In genomic region chr7:136807598-136807997, GRCh38 we compare ENCODE assay signal across 25 cellular contexts.
A peak's percentile ranks its signal among the peaks of the same experiment; 100 is the strongest.
DNase-seq lines count a peak whose midpoint lies in the region; ATAC-seq and TF ChIP-seq lines count a peak whose summit lies in the region.
"Had no signal": no experiment of that assay in that cellular context is flagged by ENCODE, and none has a peak within 500 bp of the region (broad histone marks: within the 10 kb centered on the region; RNA-seq: fewer than 3 reads in every experiment).

No MANE protein-coding gene starts in this region.

- H3K4me3 ChIP-seq in OCI-LY7 (ENCODE audit: low read depth, low read length, poor library complexity, severe bottlenecking) (no peak overlapping the region), neural progenitor cell (no peak overlapping the region), esophagus squamous epithelium (no peak overlapping the region), HAP-1 (no peak overlapping the region)
- H3K4me3 ChIP-seq: cardiac muscle cell, suprapubic skin had no signal

- CTCF ChIA-PET in OCI-LY7 (lab: Charles Lee; ENCODE audit: unreplicated experiment): no interaction called here

- ATAC-seq in stimulated activated naive CD8-positive, alpha-beta T cell treated with anti-CD3 and anti-CD28 coated beads, Interleukin-15, Interleukin-2, amounts not matched to agents 100 U/mL and 50 U/mL, for 24 hours: no peak
- ATAC-seq: foreskin keratinocyte; stimulated activated effector memory CD8-positive, alpha-beta T cell treated with anti-CD3 and anti-CD28 coated beads, Interleukin-12 subunit alpha, Interleukin-12 subunit beta, amount 100 ng/mL, for 72 hours had no signal

- H3K27me3 ChIP-seq in neural progenitor cell: no peaks in the 10 kb centered on the region
- H3K27me3 ChIP-seq in esophagus squamous epithelium: no peaks in the 10 kb centered on the region
- no peaks in the 10 kb centered on the region for H3K27me3 ChIP-seq in HAP-1 (ENCODE audit: low read depth)
- H3K27me3 ChIP-seq: cardiac muscle cell, foreskin keratinocyte, neutrophil, suprapubic skin had no signal

- H3K9me2 ChIP-seq in OCI-LY7 (ENCODE audit: insufficient read depth, low read length): no peaks in the 10 kb centered on the region

- no peaks in the 10 kb centered on the region for H3K9me3 ChIP-seq in OCI-LY7 (ENCODE audit: low read length)
- no peaks in the 10 kb centered on the region for H3K9me3 ChIP-seq in neural progenitor cell (ENCODE audit: low read depth)
- H3K9me3 ChIP-seq in esophagus squamous epithelium: no peaks in the 10 kb centered on the region
- H3K9me3 ChIP-seq in HAP-1: no peaks in the 10 kb centered on the region
- H3K9me3 ChIP-seq: neutrophil had no signal

- H3K36me3 Mint-ChIP-seq in chondrocyte (ENCODE audit: low read depth) (no peaks in the 10 kb centered on the region), neural progenitor cell (no peaks in the 10 kb centered on the region)
- H3K36me3 Mint-ChIP-seq in activated T-helper 1 cell treated with anti-CD3 and anti-CD28 coated beads, Interleukin-12 subunit alpha, Interleukin-12 subunit beta, Interleukin-2, Interleukin-4 antibody, amounts not matched to agents 30 ng/mL and 10 ng/mL and 1 ng/mL, durations not matched to agents 14 hours and 24 hours and 36 hours (ENCODE audit: low read depth): no peaks in the 10 kb centered on the region
- H3K36me3 Mint-ChIP-seq: stimulated activated effector memory CD8-positive, alpha-beta T cell treated with anti-CD3 and anti-CD28 coated beads, Interleukin-12 subunit alpha, Interleukin-12 subunit beta, amount 100 ng/mL, for 72 hours had no signal

- H3K4me3 Mint-ChIP-seq in chondrocyte (ENCODE audit: unreplicated experiment) (no peak overlapping the region), neural progenitor cell (no peak overlapping the region)
- no peak overlapping the region for H3K4me3 Mint-ChIP-seq in activated T-helper 1 cell treated with anti-CD3 and anti-CD28 coated beads, Interleukin-12 subunit alpha, Interleukin-12 subunit beta, Interleukin-2, Interleukin-4 antibody, amounts not matched to agents 30 ng/mL and 10 ng/mL and 1 ng/mL, durations not matched to agents 14 hours and 24 hours and 36 hours
- H3K4me3 Mint-ChIP-seq: activated T-cell treated with anti-CD3 and anti-CD28 coated beads, Interleukin-2, amount 50 U/mL, for 24 hours; CD4-positive, alpha-beta T cell; stimulated activated effector memory CD8-positive, alpha-beta T cell treated with anti-CD3 and anti-CD28 coated beads, Interleukin-12 subunit alpha, Interleukin-12 subunit beta, amount 100 ng/mL, for 72 hours had no signal

- in situ Hi-C loops in HAP-1 (cut with MboI; ENCODE audit: low sequenced_read_pairs): no loop called here

- intact Hi-C loops in OCI-LY7 (cut with micrococcal nuclease; ENCODE audit: unreplicated experiment) (no loop called here), esophagus squamous epithelium (cut with DNase I) (no loop called here)
- intact Hi-C loops in activated T-helper 1 cell treated with anti-CD3 and anti-CD28 coated beads, Interleukin-12 subunit alpha, Interleukin-12 subunit beta, Interleukin-2, Interleukin-4 antibody, amounts not matched to agents 30 ng/mL and 10 ng/mL and 1 ng/mL, durations not matched to agents 14 hours and 24 hours and 36 hours (cut with micrococcal nuclease): no loop called here

- no TSS peak for BruUV-seq in OCI-LY7 (replicated peaks; lab: Mats Ljungman, UMichigan)

- H3K36me3 ChIP-seq in OCI-LY7 (ENCODE audit: insufficient read depth, low read length): no peaks in the 10 kb centered on the region
- H3K36me3 ChIP-seq in neural progenitor cell: no peaks in the 10 kb centered on the region
- H3K36me3 ChIP-seq in esophagus squamous epithelium: no peaks in the 10 kb centered on the region
- no peaks in the 10 kb centered on the region for H3K36me3 ChIP-seq in HAP-1 (replicated peaks)
- H3K36me3 ChIP-seq: cardiac muscle cell, neutrophil, suprapubic skin had no signal

- no peak overlapping the region for H2AFZ ChIP-seq in OCI-LY7 (ENCODE audit: low read length)
- no peak overlapping the region for H2AFZ ChIP-seq in neural progenitor cell (replicated peaks)

- POLR2A ChIA-PET in OCI-LY7 (lab: Charles Lee): no interaction called here

- peaks cover 14% of the 10 kb centered on the region for H3K9me3 Mint-ChIP-seq in chondrocyte (ENCODE audit: low read depth)
- peaks cover 6% of the 10 kb centered on the region for H3K9me3 Mint-ChIP-seq in neural progenitor cell
- peaks cover 22% of the 10 kb centered on the region for H3K9me3 Mint-ChIP-seq in activated T-helper 1 cell treated with anti-CD3 and anti-CD28 coated beads, Interleukin-12 subunit alpha, Interleukin-12 subunit beta, Interleukin-2, Interleukin-4 antibody, amounts not matched to agents 30 ng/mL and 10 ng/mL and 1 ng/mL, durations not matched to agents 14 hours and 24 hours and 36 hours

- H4K20me1 ChIP-seq in OCI-LY7 (ENCODE audit: insufficient read depth, low read length): no peaks in the 10 kb centered on the region
- no peaks in the 10 kb centered on the region for H4K20me1 ChIP-seq in neural progenitor cell (ENCODE audit: low read depth)

- TF ChIP-seq CTCF in OCI-LY7 (conservative IDR thresholded peaks at IDR 0.05; ENCODE audit: low read length) (peak; percentile 54), chondrocyte (IDR thresholded peaks at IDR 0.05) (peak; percentile 27), neural progenitor cell (IDR thresholded peaks at IDR 0.05) (peak; percentile 50), esophagus squamous epithelium (IDR thresholded peaks at IDR 0.05) (no peak)

- H3K27me3 Mint-ChIP-seq in chondrocyte (ENCODE audit: low read depth) (peaks cover 2% of the 10 kb centered on the region), neural progenitor cell (ENCODE audit: insufficient read depth, low read depth) (no peaks in the 10 kb centered on the region)
- H3K27me3 Mint-ChIP-seq in activated T-helper 1 cell treated with anti-CD3 and anti-CD28 coated beads, Interleukin-12 subunit alpha, Interleukin-12 subunit beta, Interleukin-2, Interleukin-4 antibody, amounts not matched to agents 30 ng/mL and 10 ng/mL and 1 ng/mL, durations not matched to agents 14 hours and 24 hours and 36 hours (ENCODE audit: insufficient read depth): no peaks in the 10 kb centered on the region
- H3K27me3 Mint-ChIP-seq: activated T-cell treated with anti-CD3 and anti-CD28 coated beads, Interleukin-2, amount 50 U/mL, for 24 hours; CD4-positive, alpha-beta T cell had no signal

- DNase-seq in ELR (ENCODE audit: low read depth): peak; percentile 1
- DNase-seq in OCI-LY7 (ENCODE audit: low spot score): peak; percentile 1
- no peak for DNase-seq in chondrocyte (ENCODE audit: low spot score)
- DNase-seq in neural progenitor cell (ENCODE audit: low spot score): peak; percentile 33
- DNase-seq in activated T-helper 1 cell treated with anti-CD3 and anti-CD28 coated beads, Interleukin-12 subunit alpha, Interleukin-12 subunit beta, Interleukin-2, Interleukin-4 antibody, amounts not matched to agents 30 ng/mL and 10 ng/mL and 1 ng/mL, durations not matched to agents 14 hours and 24 hours and 36 hours (ENCODE audit: low spot score): no peak
- DNase-seq in esophagus squamous epithelium (lab: John Stamatoyannopoulos, UW): no peak
- DNase-seq in HAP-1 (ENCODE audit: low spot score in 2 of 2): no peak
- DNase-seq in stimulated activated naive CD8-positive, alpha-beta T cell treated with anti-CD3 and anti-CD28 coated beads, Interleukin-15, Interleukin-2, amounts not matched to agents 100 U/mL and 50 U/mL, for 24 hours: no peak
- DNase-seq: activated CD4-positive, alpha-beta T cell treated with anti-CD3 and anti-CD28 coated beads for 1 hour; activated naive CD4-positive, alpha-beta T cell treated with Interleukin-2 at 50 U/mL for 16 hours; activated T-cell treated with anti-CD3 and anti-CD28 coated beads, Interleukin-2, amount 50 U/mL, for 24 hours; CD4-positive, alpha-beta T cell; DMS153; foreskin keratinocyte; NCI-H1436; NCI-H2171; NCI-H524 treated with DMSO at 0.1 percent for 48 hours; small intestine; stimulated activated CD4-positive, alpha-beta T cell treated with anti-CD3 and anti-CD28 coated beads, Interleukin-2, amount 100 ng/mL, for 24 hours had no signal

- no peaks in the 10 kb centered on the region for H3F3A ChIP-seq in neural progenitor cell (ENCODE audit: low read depth)

- no peaks in the 10 kb centered on the region for H3K79me2 ChIP-seq in OCI-LY7 (ENCODE audit: insufficient read depth, low read depth, low read length)
- no peaks in the 10 kb centered on the region for H3K79me2 ChIP-seq in neural progenitor cell (ENCODE audit: low read depth)

- no peak overlapping the region for H3K9ac ChIP-seq in neural progenitor cell

- H3K4me1 Mint-ChIP-seq in chondrocyte (ENCODE audit: low read depth) (no peaks in the 10 kb centered on the region), neural progenitor cell (no peaks in the 10 kb centered on the region)
- H3K4me1 Mint-ChIP-seq in activated T-helper 1 cell treated with anti-CD3 and anti-CD28 coated beads, Interleukin-12 subunit alpha, Interleukin-12 subunit beta, Interleukin-2, Interleukin-4 antibody, amounts not matched to agents 30 ng/mL and 10 ng/mL and 1 ng/mL, durations not matched to agents 14 hours and 24 hours and 36 hours (ENCODE audit: low read depth): no peaks in the 10 kb centered on the region
- H3K4me1 Mint-ChIP-seq: stimulated activated effector memory CD8-positive, alpha-beta T cell treated with anti-CD3 and anti-CD28 coated beads, Interleukin-12 subunit alpha, Interleukin-12 subunit beta, amount 100 ng/mL, for 72 hours had no signal

- H3K4me1 ChIP-seq in OCI-LY7 (ENCODE audit: insufficient read depth, low read length, poor library complexity, severe bottlenecking) (no peaks in the 10 kb centered on the region), neural progenitor cell (no peaks in the 10 kb centered on the region), esophagus squamous epithelium (no peaks in the 10 kb centered on the region), HAP-1 (no peaks in the 10 kb centered on the region)
- H3K4me1 ChIP-seq: foreskin keratinocyte, suprapubic skin had no signal

- H3K27ac ChIP-seq in OCI-LY7 (ENCODE audit: low read depth, low read length, poor library complexity, severe bottlenecking) (no peak overlapping the region), neural progenitor cell (no peak overlapping the region), esophagus squamous epithelium (no peak overlapping the region)
- H3K27ac ChIP-seq: cardiac muscle cell, epithelial cell of prostate, foreskin keratinocyte, neutrophil, RWPE1, suprapubic skin had no signal

- H3K27ac Mint-ChIP-seq in chondrocyte (ENCODE audit: unreplicated experiment) (no peak overlapping the region), neural progenitor cell (no peak overlapping the region)
- no peak overlapping the region for H3K27ac Mint-ChIP-seq in activated T-helper 1 cell treated with anti-CD3 and anti-CD28 coated beads, Interleukin-12 subunit alpha, Interleukin-12 subunit beta, Interleukin-2, Interleukin-4 antibody, amounts not matched to agents 30 ng/mL and 10 ng/mL and 1 ng/mL, durations not matched to agents 14 hours and 24 hours and 36 hours
- H3K27ac Mint-ChIP-seq: activated T-cell treated with anti-CD3 and anti-CD28 coated beads, Interleukin-2, amount 50 U/mL, for 24 hours; CD4-positive, alpha-beta T cell; stimulated activated effector memory CD8-positive, alpha-beta T cell treated with anti-CD3 and anti-CD28 coated beads, Interleukin-12 subunit alpha, Interleukin-12 subunit beta, amount 100 ng/mL, for 72 hours had no signal

- H3K4me2 ChIP-seq in OCI-LY7 (ENCODE audit: low read length) (no peak overlapping the region), neural progenitor cell (no peak overlapping the region)

- no peak for TF ChIP-seq POLR2A in esophagus squamous epithelium (IDR thresholded peaks at IDR 0.05)

- 37 to 60% methylated on average over 1 of the region's 1 CpG for WGBS in esophagus squamous epithelium, 2 donors

Comparison
In these comparisons a context has a peak if more than half of its experiments do, and no peak if none do; other contexts are left out.
1. DNase-seq: peak in ELR (single experiment), OCI-LY7 (single experiment) and neural progenitor cell (single experiment); none in chondrocyte (single experiment), activated T-helper 1 cell treated with anti-CD3 and anti-CD28 coated beads, Interleukin-12 subunit alpha, Interleukin-12 subunit beta, Interleukin-2, Interleukin-4 antibody, amounts not matched to agents 30 ng/mL and 10 ng/mL and 1 ng/mL, durations not matched to agents 14 hours and 24 hours and 36 hours (single experiment), esophagus squamous epithelium (single experiment), HAP-1 (0 of 2) and stimulated activated naive CD8-positive, alpha-beta T cell treated with anti-CD3 and anti-CD28 coated beads, Interleukin-15, Interleukin-2, amounts not matched to agents 100 U/mL and 50 U/mL, for 24 hours (single experiment).
2. CTCF ChIP-seq: peak in OCI-LY7 (single experiment), chondrocyte (single experiment) and neural progenitor cell (single experiment); none in esophagus squamous epithelium (0 of 6).